ENCODE assay signal across 20 cellular contexts in the genomic region with DNA sequence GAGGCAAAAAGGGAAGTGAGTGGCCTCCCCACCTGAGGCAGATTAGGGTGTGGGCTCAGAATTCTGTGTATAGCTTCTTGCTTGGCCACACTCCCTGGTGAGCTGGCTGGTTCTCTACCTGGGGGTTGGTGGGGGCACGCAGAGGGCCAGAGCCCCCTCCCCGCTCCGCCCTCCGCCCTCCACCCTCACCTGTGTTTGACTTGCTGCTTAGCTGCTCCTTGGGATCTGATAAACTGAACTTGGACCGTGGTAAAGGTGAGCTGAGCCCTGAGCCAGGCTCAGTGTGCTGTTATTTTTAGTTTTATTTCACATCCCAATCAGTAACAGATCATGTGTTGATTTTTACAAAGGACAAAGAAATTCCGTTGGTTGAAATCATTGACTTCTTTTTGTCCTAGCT. TPM values are rescaled to one million over a fixed set of nuclear protein-coding genes. Genes with fewer than 3 reads are reported as not detected.
DNase-seq lines count a peak whose midpoint lies in the region; ATAC-seq, FAIRE-seq and TF ChIP-seq lines count a peak whose summit lies in the region.
"Had no signal": no experiment of that assay in that cellular context is flagged by ENCODE, and none has a peak within 500 bp of the region (broad histone marks: within the 10 kb centered on the region; RNA-seq: fewer than 3 reads in every experiment).

No MANE protein-coding gene starts in this region.

- H3K4me1 Mint-ChIP-seq in activated CD4-positive, alpha-beta T cell treated with anti-CD3 and anti-CD28 coated beads, Interleukin-2, amount 10 ng/mL, durations not matched to agents 24 days and 14 days: peaks cover 31% of the 10 kb centered on the region

- no peaks in the 10 kb centered on the region for H4K20me1 ChIP-seq in GM12878 (ENCODE audit: control insufficient read depth, insufficient read depth)

- CTCF ChIA-PET in GM12878 (lab: Yijun Ruan, JAX): interaction anchor here (0.6 to 5.9 kb wide), 4 partner anchors 9 to 398 kb away, joined by 3 to 62 read pairs (median 19); a partner anchor contains a TSS

- H3K4me3 ChIP-seq in GM12878 (no peak overlapping the region), mucosa of descending colon (no peak overlapping the region), suprapubic skin (peak overlapping the region; percentile 57)

- H3K27ac Mint-ChIP-seq in activated CD4-positive, alpha-beta T cell treated with anti-CD3 and anti-CD28 coated beads, Interleukin-2, amount 10 ng/mL, durations not matched to agents 24 days and 14 days: peak overlapping the region; percentile 11
- H3K27ac Mint-ChIP-seq: activated naive CD8-positive, alpha-beta T cell; T-helper 17 cell had no signal

- H3K79me2 ChIP-seq in GM12878 (ENCODE audit: control insufficient read depth, insufficient read depth, low read length): no peaks in the 10 kb centered on the region

- no peak overlapping the region for H3K4me3 Mint-ChIP-seq in activated CD4-positive, alpha-beta T cell treated with anti-CD3 and anti-CD28 coated beads, Interleukin-2, amount 10 ng/mL, durations not matched to agents 24 days and 14 days

- TF ChIP-seq POLR2A in GM12878 (IDR thresholded peaks at IDR 0.05; ENCODE audit: low read depth, low read length) (no peak), suprapubic skin (IDR thresholded peaks at IDR 0.05) (no peak)

- H3K9ac ChIP-seq in GM12878 (ENCODE audit: control insufficient read depth, insufficient read depth, low read length): no peak overlapping the region

- H3K36me3 ChIP-seq in GM12878 (ENCODE audit: control insufficient read depth in 2 of 2, insufficient read depth in 2 of 2, low read length in 1 of 2) (no peaks in the 10 kb centered on the region), mucosa of descending colon (ENCODE audit: low read depth) (no peaks in the 10 kb centered on the region), suprapubic skin (no peaks in the 10 kb centered on the region)
- H3K36me3 ChIP-seq: pancreas had no signal

- no peaks in the 10 kb centered on the region for H3K9me3 Mint-ChIP-seq in activated CD4-positive, alpha-beta T cell treated with anti-CD3 and anti-CD28 coated beads, Interleukin-2, amount 10 ng/mL, durations not matched to agents 24 days and 14 days
- H3K9me3 Mint-ChIP-seq: CD4-positive, alpha-beta memory T cell had no signal

- RAD21 ChIA-PET in GM12878 (lab: Charles Lee; ENCODE audit: unreplicated experiment): interaction anchor here (1.3 to 2.8 kb wide), 4 partner anchors 27 to 150 kb away, joined by 3 to 9 read pairs (median 4); a partner anchor contains a TSS

- H3K4me1 ChIP-seq in GM12878 (ENCODE audit: control insufficient read depth, insufficient read depth, low read length): peaks cover 34% of the 10 kb centered on the region
- H3K4me1 ChIP-seq in mucosa of descending colon (ENCODE audit: low read depth): peaks cover 46% of the 10 kb centered on the region
- H3K4me1 ChIP-seq in suprapubic skin: peaks cover 82% of the 10 kb centered on the region

- H3K27ac ChIP-seq in GM12878 (ENCODE audit: control insufficient read depth, insufficient read depth): no peak overlapping the region
- peak overlapping the region; percentile 71 for H3K27ac ChIP-seq in suprapubic skin
- H3K27ac ChIP-seq: pancreas had no signal

- H3K27me3 Mint-ChIP-seq in activated CD4-positive, alpha-beta T cell treated with anti-CD3 and anti-CD28 coated beads, Interleukin-2, amount 10 ng/mL, durations not matched to agents 24 days and 14 days: peaks cover 40% of the 10 kb centered on the region

- DNase-seq in activated CD4-positive, alpha-beta T cell treated with anti-CD3 and anti-CD28 coated beads, Interleukin-2, amount 10 ng/mL, durations not matched to agents 24 days and 14 days: no peak
- DNase-seq in activated CD4-positive, alpha-beta T cell treated with anti-CD3 and anti-CD28 coated beads for 4 hours: no peak
- DNase-seq in GM12878 (ENCODE audit: low read depth, low spot score): no peak
- peak in 2 of 3 donors; percentile 35 to 57 for DNase-seq in mucosa of descending colon
- DNase-seq in suprapubic skin (ENCODE audit: low spot score in 2 of 2): no peak
- DNase-seq in RKO (ENCODE audit: low spot score): no peak
- no peak for DNase-seq in activated CD8-positive, alpha-beta memory T cell treated with anti-CD3 and anti-CD28 coated beads, Interleukin-2, amount 50 U/mL, for 4 hours
- DNase-seq: activated CD4-positive, alpha-beta T cell treated with anti-CD3 and anti-CD28 coated beads for 1 hour; CD4-positive, alpha-beta memory T cell; effector CD4-positive, alpha-beta T cell; foreskin fibroblast; NCI-H2029; substantia nigra; T-helper 17 cell had no signal

- TF ChIP-seq RAD21 in GM12878 (IDR thresholded peaks at IDR 0.05; ENCODE audit: insufficient read depth, low read depth, low read length): no peak

- in situ Hi-C loops in GM12878 (cut with MboI): no loop called here

- H3K9me3 ChIP-seq in GM12878 (replicated peaks; ENCODE audit: control insufficient read depth, insufficient read depth, low read length) (no peaks in the 10 kb centered on the region), mucosa of descending colon (no peaks in the 10 kb centered on the region), suprapubic skin (no peaks in the 10 kb centered on the region)
- H3K9me3 ChIP-seq: pancreas had no signal

- H3K4me2 ChIP-seq in GM12878 (ENCODE audit: control insufficient read depth, insufficient read depth): peak overlapping the region; percentile 69; the same call in 1 of the 2 replicates

- POLR2A ChIA-PET in GM12878 (lab: Charles Lee): interaction anchor here (0.9 to 5.8 kb wide), 3 partner anchors 9 to 21 kb away, joined by 3 to 27 read pairs (median 3); no protein-coding TSS in a partner anchor

- TF ChIP-seq EP300 in GM12878 (IDR thresholded peaks at IDR 0.05; ENCODE audit: borderline replicate concordance in 1 of 2, control insufficient read depth in 1 of 2, low read depth in 2 of 2, low read length in 2 of 2) (no peak), suprapubic skin (IDR thresholded peaks at IDR 0.05) (no peak)

- ATAC-seq in GM12878 (no peak), mucosa of descending colon (no peak), HG03095 (IDR thresholded peaks at IDR 0.05; ENCODE audit: unreplicated experiment) (no peak)
- ATAC-seq: pancreas, T-helper 17 cell had no signal

- no TSS peak for BruUV-seq in GM12878 (replicated peaks; lab: Mats Ljungman, UMichigan)

- no peak for TF ChIP-seq CTCF in GM12878 (IDR thresholded peaks at IDR 0.05 in 2 of 3, conservative IDR thresholded peaks at IDR 0.05 in 1 of 3; ENCODE audit: control insufficient read depth in 2 of 3, extremely low read depth in 1 of 3, insufficient read depth in 1 of 3, low read depth in 3 of 3, low read length in 3 of 3)
- no peak for TF ChIP-seq CTCF in mucosa of descending colon (IDR thresholded peaks at IDR 0.05)
- no peak for TF ChIP-seq CTCF in suprapubic skin (IDR thresholded peaks at IDR 0.05)

- no peaks in the 10 kb centered on the region for H3K36me3 Mint-ChIP-seq in activated CD4-positive, alpha-beta T cell treated with anti-CD3 and anti-CD28 coated beads, Interleukin-2, amount 10 ng/mL, durations not matched to agents 24 days and 14 days (ENCODE audit: low read depth)
- H3K36me3 Mint-ChIP-seq: activated naive CD8-positive, alpha-beta T cell; CD4-positive, alpha-beta memory T cell had no signal

- peaks cover 11 to 12% of the 10 kb centered on the region in 2 experiments; a peak in 3 of 4 replicates for H3K27me3 ChIP-seq in GM12878 (replicated peaks in 1 of 2; ENCODE audit: control insufficient read depth in 2 of 2, insufficient read depth in 2 of 2, low read length in 1 of 2)
- H3K27me3 ChIP-seq in suprapubic skin: peaks cover 33% of the 10 kb centered on the region
- H3K27me3 ChIP-seq: pancreas had no signal

- intact Hi-C loops in activated CD4-positive, alpha-beta T cell treated with anti-CD3 and anti-CD28 coated beads, Interleukin-2, amount 10 ng/mL, durations not matched to agents 24 days and 14 days (cut with micrococcal nuclease): no loop called here
- intact Hi-C loops in GM12878 (cut with micrococcal nuclease; ENCODE audit: unreplicated experiment) (no loop called here), mucosa of descending colon (cut with DNase I, micrococcal nuclease) (no loop called here)

- no peak overlapping the region for H2AFZ ChIP-seq in GM12878 (ENCODE audit: control insufficient read depth, low read depth, low read length)

- no peak for FAIRE-seq in GM12878 (lab: Jason Lieb, UNC)
- FAIRE-seq: pancreas had no signal

- WGBS in GM12878 (ENCODE audit: insufficient coverage, insufficient replicate concordance, low lambda C conversion rate, missing lambda C conversion rate): 58% methylated on average over 6 of the region's 6 CpGs
- 65% methylated on average over 6 of the region's 6 CpGs for WGBS in suprapubic skin

- SMC1A ChIA-PET in GM12878 (lab: Charles Lee; ENCODE audit: uncharacterized antibody, unreplicated experiment): interaction anchor here (1.1 kb wide), 1 partner anchor 71 kb away, joined by 3 read pairs; no protein-coding TSS in a partner anchor

RNA-seq across cellular contexts. Expression of a gene that starts 1.9 kb away (rescaled TPM):
- 0.07 TPM in 1 of 2 replicates, not detected in the other for total RNA-seq in activated CD4-positive, alpha-beta T cell treated with anti-CD3 and anti-CD28 coated beads, Interleukin-2, amount 10 ng/mL, durations not matched to agents 24 days and 14 days
- total RNA-seq in GM12878 (2013; cell fraction: nucleolus; rRNA removed): 1.3 and 2.3 TPM in 2 replicates
- total RNA-seq in GM12878 (2014; rRNA removed) (0.11 TPM in 1 of 2 replicates, not detected in the other), GM12878 (2014; rRNA removed; fragmentation: Illumina TruSeq; extraction: Trizol) (0.04 TPM in 1 of 2 replicates, not detected in the other), GM12878 (2021) (not detected in 2 replicates), mucosa of descending colon (10 to 100 TPM; 16.5 to 48.6 (median 34.3) TPM), suprapubic skin (100 to 1,000 TPM in 2 of 4 donors, 10 to 100 TPM in 2; 64.4 to 196 (median 121) TPM)
- polyA plus RNA-seq in GM12878 (2011; ENCODE audit: low read depth): not detected
- polyA plus RNA-seq in GM12878 (2011; rRNA removed) (0.48 and 0.96 TPM in 2 replicates), GM12878 (2014; fragmentation: Illumina TruSeq; extraction: Trizol) (not detected in 2 replicates), GM12878 (2014; fragmentation: Nextera tagmentation; extraction: Ambion mirVana) (not detected), GM12878 (2014; rRNA removed) (0.04 and 0.09 TPM in 2 replicates), GM12878 (2016; fragmentation: Nextera tagmentation; extraction: Ambion mirVana) (not detected)
- polyA plus RNA-seq in GM12878 (2011; cell fraction: cytosol; rRNA removed): 1.3 and 1.5 TPM in 2 replicates
- polyA plus RNA-seq in GM12878 (2011; cell fraction: nucleus; rRNA removed): 2.6 and 3.1 TPM in 2 replicates
- polyA plus RNA-seq in GM12878 (2012): 0.09 and 0.27 TPM in 2 replicates
- polyA minus RNA-seq in GM12878 (2011; rRNA and poly(A)+ RNA removed): 1.2 and 2.4 TPM in 2 replicates
- 0.31 and 0.53 TPM in 2 replicates for polyA minus RNA-seq in GM12878 (2011; cell fraction: cytosol; rRNA and poly(A)+ RNA removed)
- 1.8 and 1.9 TPM in 2 replicates for polyA minus RNA-seq in GM12878 (2011; cell fraction: nucleus; rRNA and poly(A)+ RNA removed)
- total RNA-seq: A172; CD4-positive, alpha-beta memory T cell; lung microvascular endothelial cell; RPMI7951 had no signal
- polyA plus RNA-seq: CD4-positive, alpha-beta memory T cell had no signal

RNA-seq across cellular contexts. Expression of a gene that starts 8.0 kb away (rescaled TPM):
- total RNA-seq in activated CD4-positive, alpha-beta T cell treated with anti-CD3 and anti-CD28 coated beads, Interleukin-2, amount 10 ng/mL, durations not matched to agents 24 days and 14 days: 20.1 and 21.1 TPM in 2 replicates
- total RNA-seq in GM12878 (2013; cell fraction: nucleolus; rRNA removed): 20.5 and 23.5 TPM in 2 replicates
- total RNA-seq in GM12878 (2014; rRNA removed) (7.0 and 9.1 TPM in 2 replicates), GM12878 (2014; rRNA removed; fragmentation: Illumina TruSeq; extraction: Trizol) (2.3 and 2.7 TPM in 2 replicates), GM12878 (2021) (12.2 and 13.1 TPM in 2 replicates), mucosa of descending colon (10 to 100 TPM; 21.2 to 21.8 (median 21.3) TPM), suprapubic skin (10 to 100 TPM; 26.3 to 55.9 (median 38.1) TPM)
- 3.1 TPM for polyA plus RNA-seq in GM12878 (2011; ENCODE audit: low read depth)
- polyA plus RNA-seq in GM12878 (2011; rRNA removed) (3.0 and 4.7 TPM in 2 replicates), GM12878 (2014; fragmentation: Illumina TruSeq; extraction: Trizol) (1.4 and 1.9 TPM in 2 replicates), GM12878 (2014; fragmentation: Nextera tagmentation; extraction: Ambion mirVana) (under 1 TPM; 0.47 to 0.55 TPM), GM12878 (2014; rRNA removed) (7.6 and 8.2 TPM in 2 replicates), GM12878 (2016; fragmentation: Nextera tagmentation; extraction: Ambion mirVana) (1 to 10 TPM; 4.9 to 8.5 TPM)
- 7.1 and 9.5 TPM in 2 replicates for polyA plus RNA-seq in GM12878 (2011; cell fraction: cytosol; rRNA removed)
- polyA plus RNA-seq in GM12878 (2011; cell fraction: nucleus; rRNA removed): 27.2 and 28.1 TPM in 2 replicates
- polyA plus RNA-seq in GM12878 (2012): 5.8 and 5.9 TPM in 2 replicates
- 7.8 and 15.0 TPM in 2 replicates for polyA minus RNA-seq in GM12878 (2011; rRNA and poly(A)+ RNA removed)
- polyA minus RNA-seq in GM12878 (2011; cell fraction: cytosol; rRNA and poly(A)+ RNA removed): 7.2 and 7.9 TPM in 2 replicates
- 15.8 and 21.7 TPM in 2 replicates for polyA minus RNA-seq in GM12878 (2011; cell fraction: nucleus; rRNA and poly(A)+ RNA removed)

RNA-seq across cellular contexts. Expression of a gene that starts 45.0 kb away (rescaled TPM):
- total RNA-seq in activated CD4-positive, alpha-beta T cell treated with anti-CD3 and anti-CD28 coated beads, Interleukin-2, amount 10 ng/mL, durations not matched to agents 24 days and 14 days: 1.2 and 2.1 TPM in 2 replicates
- total RNA-seq in GM12878 (2013; cell fraction: nucleolus; rRNA removed): 0.51 and 0.54 TPM in 2 replicates
- 0.11 and 0.54 TPM in 2 replicates for total RNA-seq in GM12878 (2014; rRNA removed)
- total RNA-seq in GM12878 (2014; rRNA removed; fragmentation: Illumina TruSeq; extraction: Trizol): not detected in 2 replicates
- 0.16 and 0.41 TPM in 2 replicates for total RNA-seq in GM12878 (2021)
- polyA plus RNA-seq in GM12878 (2011; ENCODE audit: low read depth): 0.96 TPM
- polyA plus RNA-seq in GM12878 (2011; rRNA removed): 0.05 TPM in 1 of 2 replicates, not detected in the other
- polyA plus RNA-seq in GM12878 (2011; cell fraction: cytosol; rRNA removed): 0.08 and 0.10 TPM in 2 replicates
- 0.57 and 0.93 TPM in 2 replicates for polyA plus RNA-seq in GM12878 (2011; cell fraction: nucleus; rRNA removed)
- polyA plus RNA-seq in GM12878 (2012): 1.5 TPM in 2 replicates
- polyA plus RNA-seq in GM12878 (2014; fragmentation: Illumina TruSeq; extraction: Trizol): 0.21 TPM in 1 of 2 replicates, not detected in the other
- polyA plus RNA-seq in GM12878 (2014; fragmentation: Nextera tagmentation; extraction: Ambion mirVana): under 1 TPM; 0.04 to 0.06 TPM
- polyA plus RNA-seq in GM12878 (2014; rRNA removed): 0.10 and 0.36 TPM in 2 replicates
- polyA plus RNA-seq in GM12878 (2016; fragmentation: Nextera tagmentation; extraction: Ambion mirVana): 1 to 10 TPM in 1 of 2 experiments, under 1 TPM in 1; 0.67 to 1.5 TPM
- not detected in 2 replicates for polyA minus RNA-seq in GM12878 (2011; rRNA and poly(A)+ RNA removed)
- polyA minus RNA-seq in GM12878 (2011; cell fraction: cytosol; rRNA and poly(A)+ RNA removed): not detected in 2 replicates
- 0.19 and 0.24 TPM in 2 replicates for polyA minus RNA-seq in GM12878 (2011; cell fraction: nucleus; rRNA and poly(A)+ RNA removed)
- total RNA-seq in mucosa of descending colon: 1 to 10 TPM; 1.1 to 9.4 (median 1.4) TPM
- total RNA-seq in suprapubic skin: 1 to 10 TPM in 1 of 4 donors, under 1 TPM in 1, not detected in 2; 0.76 to 1.1 TPM
- total RNA-seq: A172, RPMI7951 had no signal

Comparison
In these comparisons a context has a peak if more than half of its experiments do, and no peak if none do; other contexts are left out.
1. DNase-seq: peak in mucosa of descending colon (2 of 3); none in activated CD4-positive, alpha-beta T cell treated with anti-CD3 and anti-CD28 coated beads, Interleukin-2, amount 10 ng/mL, durations not matched to agents 24 days and 14 days (single experiment), activated CD4-positive, alpha-beta T cell treated with anti-CD3 and anti-CD28 coated beads for 4 hours (0 of 2), GM12878 (single experiment), suprapubic skin (0 of 2), RKO (single experiment) and activated CD8-positive, alpha-beta memory T cell treated with anti-CD3 and anti-CD28 coated beads, Interleukin-2, amount 50 U/mL, for 4 hours (single experiment).
2. RNA of a gene that starts 1.9 kb away (total RNA-seq): 64.4 to 196 TPM in suprapubic skin and 16.5 to 48.6 TPM in mucosa of descending colon; 0.07 TPM in activated CD4-positive, alpha-beta T cell treated with anti-CD3 and anti-CD28 coated beads, Interleukin-2, amount 10 ng/mL, durations not matched to agents 24 days and 14 days and 0.04 to 2.3 TPM in GM12878; every median in the first group is over 4 times any median in the second.